1 cellular context compared by ENCODE assay signal in genomic region chr19:2039959-2040646, GRCh38.
TF ChIP-seq lines count a peak whose summit lies in the region.

No MANE protein-coding gene starts in this region.

TF ChIP-seq in A549, 52 proteins besides CTCF, POLR2A, EP300 and RAD21 (continued from another document):
- TF ChIP-seq SMC3 (IDR thresholded peaks at IDR 0.05) (no peak), RNF2 (IDR thresholded peaks at IDR 0.05; ENCODE audit: borderline replicate concordance, low read depth) (no peak), ATOH8 (CRISPR knock-in tag; IDR thresholded peaks at IDR 0.05; ENCODE audit: low read depth) (no peak), NPAS2 (CRISPR knock-in tag; IDR thresholded peaks at IDR 0.05; ENCODE audit: borderline replicate concordance) (no peak), FOSB (CRISPR knock-in tag; IDR thresholded peaks at IDR 0.05) (no peak), ZNF302 (CRISPR knock-in tag; IDR thresholded peaks at IDR 0.05) (no peak), ZFP36 (IDR thresholded peaks at IDR 0.05; ENCODE audit: borderline replicate concordance, partially characterized antibody) (no peak), CHD2 (IDR thresholded peaks at IDR 0.05; ENCODE audit: low read length, partially characterized antibody) (no peak), HOXB13 (CRISPR knock-in tag; IDR thresholded peaks at IDR 0.05; ENCODE audit: low read depth) (no peak), EHF (CRISPR knock-in tag; IDR thresholded peaks at IDR 0.05) (no peak), KDM1A (IDR thresholded peaks at IDR 0.05; ENCODE audit: low read depth) (no peak), CEBPB (IDR thresholded peaks at IDR 0.05) (no peak), EHMT2 (IDR thresholded peaks at IDR 0.05; ENCODE audit: low read depth) (no peak)
